Comparison of ENCODE assay signal across 33 cellular contexts in genomic region chr14:88989911-88990310, GRCh38.
"Had no signal": no experiment of that assay in that cellular context is flagged by ENCODE, and none has a peak within 500 bp of the region (broad histone marks: within the 10 kb centered on the region; RNA-seq: fewer than 3 reads in every experiment).

No MANE protein-coding gene starts in this region.

- H3K9me3 ChIP-seq: SJSA1, SK-N-SH had no signal

- H3K36me3 ChIP-seq: SJSA1 had no signal

- H3K4me3 ChIP-seq: PC-9, SJSA1 had no signal

- ATAC-seq: Panc1 had no signal

- H3K9ac ChIP-seq: KMS-11, SK-N-SH had no signal

- H2AFZ ChIP-seq: PC-9 had no signal

- FAIRE-seq: RCC 7860 had no signal

- H3K27ac ChIP-seq: KMS-11, PC-9, RWPE1, SJSA1 had no signal

- H3K4me2 ChIP-seq: KMS-11, PC-9, SK-N-SH had no signal

- DNase-seq: Karpas-422, MM.1S, NCI-H1048, NCI-H1092 treated with DMSO at 0.1 percent for 48 hours, NCI-H1105 treated with DMSO at 0.1 percent for 48 hours, NCI-H1417, NCI-H1436, NCI-H146, NCI-H1694, NCI-H187, NCI-H1930, NCI-H2029 treated with DMSO at 0.1 percent for 48 hours, NCI-H2081 treated with DMSO at 0.1 percent for 48 hours, NCI-H2107, NCI-H2171, NCI-H226, NCI-H446 treated with DMSO at 0.1 percent for 48 hours, NCI-H510A, NCI-H524, NCI-H526, NCI-H69, NCI-H748 treated with DMSO at 0.1 percent for 48 hours, NCI-H82, PC-9, Right ventricle myocardium superior, SHP77 treated with DMSO at 0.1 percent for 48 hours, SK-N-SH, SW 1271 had no signal

- H3K27me3 ChIP-seq: SJSA1 had no signal
